Comparison of ENCODE assay signal across 9 cellular contexts in the genomic region with DNA sequence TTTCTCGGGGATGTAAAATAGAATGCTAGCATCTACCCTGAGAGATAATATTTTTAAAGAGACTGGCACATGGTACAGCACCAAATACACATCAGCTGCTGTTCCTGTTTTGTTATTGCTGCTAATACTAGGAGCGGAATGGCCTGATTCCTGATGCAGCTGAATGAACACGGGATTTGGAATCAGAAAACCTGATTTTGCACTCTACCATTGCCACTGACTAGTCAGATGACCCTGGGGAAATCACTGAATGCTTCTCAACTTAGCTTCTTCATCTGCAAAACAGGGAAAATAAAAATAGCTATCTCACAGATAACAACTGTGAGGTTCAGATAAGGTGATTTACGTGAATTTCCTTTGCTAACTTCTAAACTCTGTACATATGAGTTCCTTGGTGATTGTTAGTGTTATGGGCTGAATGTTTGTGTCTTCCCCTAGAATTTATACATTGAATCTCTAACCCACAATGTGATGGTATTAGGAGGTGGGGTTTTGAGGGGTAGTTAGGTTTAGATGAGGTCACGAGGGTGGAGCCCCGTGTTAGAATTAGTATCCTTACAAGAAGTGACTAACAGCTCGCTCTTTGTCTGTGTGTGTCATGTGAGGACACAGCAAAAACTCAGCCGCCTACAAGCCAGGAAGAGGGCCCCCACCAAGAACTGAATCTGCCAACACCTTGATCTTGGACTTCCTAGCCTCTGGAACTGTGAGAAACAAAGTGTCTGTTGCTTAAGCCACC. TPM values are rescaled to one million over a fixed set of nuclear protein-coding genes. Genes with fewer than 3 reads are reported as not detected.
DNase-seq lines count a peak whose midpoint lies in the region; ATAC-seq and TF ChIP-seq lines count a peak whose summit lies in the region.
"Had no signal": no experiment of that assay in that cellular context is flagged by ENCODE, and none has a peak within 500 bp of the region (broad histone marks: within the 10 kb centered on the region; RNA-seq: fewer than 3 reads in every experiment).

No MANE protein-coding gene starts in this region.

- POLR2A ChIA-PET in MCF 10A (lab: Yijun Ruan, JAX): interaction anchor here (1.3 kb wide), 1 partner anchor 9 kb away, joined by 7 read pairs; no protein-coding TSS in a partner anchor

- ATAC-seq in upper lobe of right lung: peak; percentile 36

- peak overlapping the region; percentile 45 to 67 for H3K27ac ChIP-seq in breast epithelium
- H3K27ac ChIP-seq in adrenal gland: peak overlapping the region in 4 of 5 donors; percentile 22 to 55 (median 44)
- H3K27ac ChIP-seq in osteoblast (ENCODE audit: low read depth, low read length): no peak overlapping the region
- H3K27ac ChIP-seq in upper lobe of right lung: peak overlapping the region; percentile 38
- H3K27ac ChIP-seq: ascending aorta had no signal

- intact Hi-C loops in breast epithelium (cut with DNase I; ENCODE audit: low total_unique reads) (no loop called here), MCF 10A (cut with micrococcal nuclease) (no loop called here), adrenal gland (cut with DNase I) (loop anchor here in 1 of 2 donors (10.0 kb wide), 2 partner anchors 93 to 157 kb away; no protein-coding TSS in a partner anchor), upper lobe of right lung (cut with DNase I) (no loop called here)

- H3K27me3 ChIP-seq in breast epithelium (no peaks in the 10 kb centered on the region), adrenal gland (no peaks in the 10 kb centered on the region), osteoblast (ENCODE audit: insufficient read depth, low read length) (no peaks in the 10 kb centered on the region), upper lobe of right lung (no peaks in the 10 kb centered on the region)
- H3K27me3 ChIP-seq: ascending aorta had no signal

- WGBS in adrenal gland, 4 donors: 37 to 41% (median 40%) methylated on average over 8 of the region's 8 CpGs

- H2AFZ ChIP-seq in osteoblast (ENCODE audit: low read length): no peak overlapping the region

- H3K4me3 ChIP-seq in breast epithelium (no peak overlapping the region), adrenal gland (no peak overlapping the region), osteoblast (ENCODE audit: insufficient read depth, low read length) (no peak overlapping the region), upper lobe of right lung (no peak overlapping the region)
- H3K4me3 ChIP-seq: ascending aorta had no signal

- peaks cover 35% of the 10 kb centered on the region for H3K4me1 Mint-ChIP-seq in MCF 10A (ENCODE audit: insufficient read depth, unreplicated experiment)

- no TSS peak for BruUV-seq in MCF 10A (replicated peaks; lab: Mats Ljungman, UMichigan)

- no peak overlapping the region for H3K27ac Mint-ChIP-seq in MCF 10A (ENCODE audit: low read depth, unreplicated experiment)

- no peaks in the 10 kb centered on the region for H3K36me3 Mint-ChIP-seq in MCF 10A (ENCODE audit: insufficient read depth, unreplicated experiment)

- H3K27me3 Mint-ChIP-seq in MCF 10A (ENCODE audit: insufficient read depth, unreplicated experiment): no peaks in the 10 kb centered on the region

- CTCF ChIA-PET in MCF 10A (lab: Yijun Ruan, JAX): interaction anchor here (0.6 to 1.9 kb wide), 4 partner anchors 92 to 164 kb away, joined by 3 to 9 read pairs (median 3); no protein-coding TSS in a partner anchor

- no peaks in the 10 kb centered on the region for H3K9me3 Mint-ChIP-seq in MCF 10A (ENCODE audit: unreplicated experiment)

- H3K9me3 ChIP-seq in breast epithelium (no peaks in the 10 kb centered on the region), adrenal gland (replicated peaks in 1 of 3) (no peaks in the 10 kb centered on the region), osteoblast (ENCODE audit: low read depth, low read length) (no peaks in the 10 kb centered on the region), upper lobe of right lung (no peaks in the 10 kb centered on the region)
- H3K9me3 ChIP-seq: ascending aorta had no signal

- no peak overlapping the region for H3K4me2 ChIP-seq in osteoblast (ENCODE audit: insufficient read depth, low read length)

- TF ChIP-seq POLR2A in breast epithelium (IDR thresholded peaks at IDR 0.05) (no peak), adrenal gland (IDR thresholded peaks at IDR 0.05) (no peak)

- no peak overlapping the region for H3K4me3 Mint-ChIP-seq in MCF 10A (ENCODE audit: unreplicated experiment)

- DNase-seq in breast epithelium (ENCODE audit: low spot score in 2 of 2) (no peak), MCF 10A (ENCODE audit: unreplicated experiment) (no peak), adrenal gland (peak in 6 of 7 donors; percentile 42 to 75 (median 64)), osteoblast (ENCODE audit: insufficient read length, low spot score, missing footprints) (peak; percentile 72), upper lobe of right lung (no peak), EL (no peak), NCI-H526 (lab: John Stamatoyannopoulos, UW) (no peak), middle frontal gyrus (ENCODE audit: extremely low spot score, low spot score) (no peak)

- no peaks in the 10 kb centered on the region for H3K36me3 ChIP-seq in breast epithelium
- H3K36me3 ChIP-seq in adrenal gland (replicated peaks in 1 of 2): no peaks in the 10 kb centered on the region
- no peaks in the 10 kb centered on the region for H3K36me3 ChIP-seq in osteoblast (ENCODE audit: insufficient read depth, low read length)
- H3K36me3 ChIP-seq in upper lobe of right lung: no peaks in the 10 kb centered on the region
- H3K36me3 ChIP-seq: ascending aorta had no signal

- TF ChIP-seq CTCF in breast epithelium (IDR thresholded peaks at IDR 0.05) (no peak), MCF 10A (IDR thresholded peaks at IDR 0.05; ENCODE audit: unreplicated experiment) (no peak), adrenal gland (IDR thresholded peaks at IDR 0.05) (no peak), osteoblast (IDR thresholded peaks at IDR 0.05; ENCODE audit: extremely low read depth, low read depth, low read length) (no peak), upper lobe of right lung (IDR thresholded peaks at IDR 0.05) (no peak)

- H3K4me1 ChIP-seq in breast epithelium (peaks cover 3 to 23% of the 10 kb centered on the region in 2 donors), adrenal gland (replicated peaks in 1 of 2) (peaks cover 8 to 37% of the 10 kb centered on the region in 2 donors), osteoblast (ENCODE audit: insufficient read depth, low read length) (peaks cover 24% of the 10 kb centered on the region), upper lobe of right lung (peaks cover 9% of the 10 kb centered on the region)
- H3K4me1 ChIP-seq: ascending aorta had no signal

- peaks cover 5% of the 10 kb centered on the region for H4K20me1 ChIP-seq in osteoblast (ENCODE audit: insufficient read depth, low read length)

- H3K79me2 ChIP-seq in osteoblast (ENCODE audit: insufficient read depth, low read length): no peaks in the 10 kb centered on the region

RNA-seq across cellular contexts. Expression of a gene that starts 24.9 kb away (rescaled TPM):
- total RNA-seq in breast epithelium: 10 to 100 TPM; 10.8 to 14.6 (median 12.9) TPM
- total RNA-seq in MCF 10A (2022): 4.4 TPM in 2 replicates
- total RNA-seq in adrenal gland: 10 to 100 TPM in 6 of 8 donors, 1 to 10 TPM in 2; 7.5 to 33.6 (median 16.9) TPM
- polyA plus RNA-seq in adrenal gland: 10 to 100 TPM in 1 of 3 donors, 1 to 10 TPM in 2; 6.7 to 11.9 (median 9.5) TPM
- 2.1 and 2.2 TPM in 2 replicates for total RNA-seq in osteoblast
- 12.6 TPM for total RNA-seq in upper lobe of right lung

Comparison
In these comparisons a context has a peak if more than half of its experiments do, and no peak if none do; other contexts are left out.
1. DNase-seq: peak in adrenal gland (6 of 7) and osteoblast (single experiment); none in breast epithelium (0 of 2), MCF 10A (single experiment), upper lobe of right lung (single experiment), EL (single experiment), NCI-H526 (0 of 2) and middle frontal gyrus (single experiment).